27 cellular contexts compared by ENCODE assay signal in genomic region chr2:8393506-8393905, GRCh38.
"Had no signal": no experiment of that assay in that cellular context is flagged by ENCODE, and none has a peak within 500 bp of the region (broad histone marks: within the 10 kb centered on the region; RNA-seq: fewer than 3 reads in every experiment).

No MANE protein-coding gene starts in this region.

- H3K27me3 ChIP-seq: ovary, right lobe of liver, sigmoid colon, stomach, thyroid gland, tibial nerve, upper lobe of left lung, vagina had no signal

- H3K36me3 ChIP-seq: neural progenitor cell, ovary, right lobe of liver, sigmoid colon, stomach, thoracic aorta, thyroid gland, tibial nerve, upper lobe of left lung, vagina had no signal

- H3K4me1 ChIP-seq: psoas muscle, sigmoid colon, thyroid gland, upper lobe of left lung, vagina had no signal

- H3K9me3 Mint-ChIP-seq: natural killer cell; nephron; stimulated activated effector memory CD8-positive, alpha-beta T cell treated with anti-CD3 and anti-CD28 coated beads, Interleukin-12 subunit alpha, Interleukin-12 subunit beta, amount 100 ng/mL, for 72 hours had no signal

- H3K27ac Mint-ChIP-seq: natural killer cell; nephron; neural progenitor cell; progenitor cell of endocrine pancreas; stimulated activated effector memory CD8-positive, alpha-beta T cell treated with anti-CD3 and anti-CD28 coated beads, Interleukin-12 subunit alpha, Interleukin-12 subunit beta, amount 100 ng/mL, for 72 hours; stimulated activated naive B cell treated with anti-CD40 and anti-IgM and Interleukin-4, amounts not matched to agents 10 μg/mL and 1 μg/mL and 100 μg/mL, for 72 hours; stimulated activated naive CD8-positive, alpha-beta T cell treated with anti-CD3 and anti-CD28 coated beads, Interleukin-15, Interleukin-2, amounts not matched to agents 100 ng/mL and 50 ng/mL, for 24 hours had no signal

- ATAC-seq: natural killer cell; psoas muscle; right cardiac atrium; stimulated activated effector memory CD8-positive, alpha-beta T cell treated with anti-CD3 and anti-CD28 coated beads, Interleukin-12 subunit alpha, Interleukin-12 subunit beta, amount 100 ng/mL, for 72 hours; stimulated activated naive B cell treated with anti-CD40 and anti-IgM and Interleukin-4, amounts not matched to agents 10 μg/mL and 1 μg/mL and 100 μg/mL, for 72 hours had no signal

- DNase-seq: natural killer cell; ovary; posterior cingulate gyrus; psoas muscle; right cardiac atrium; right lobe of liver; sigmoid colon; small intestine; stimulated activated CD4-positive, alpha-beta T cell treated with anti-CD3 and anti-CD28 coated beads, Interleukin-15, amount 100 ng/mL, for 24 hours; stimulated activated CD4-positive, alpha-beta T cell treated with anti-CD3 and anti-CD28 coated beads, Interleukin-2, amount 100 ng/mL, for 24 hours; stimulated activated CD4-positive, alpha-beta T cell treated with anti-CD3 and anti-CD28 coated beads, Interleukin-2, amount 100 ng/mL, for 48 hours; stimulated activated CD4-positive, alpha-beta T cell treated with anti-CD3 and anti-CD28 coated beads, Interleukin-4, amount 100 ng/mL, for 24 hours; stimulated activated naive B cell treated with anti-CD40 and anti-IgM and Interleukin-4, amounts not matched to agents 10 μg/mL and 1 μg/mL and 100 μg/mL, for 72 hours; stimulated activated naive CD4-positive, alpha-beta T cell treated with Interleukin-2 at 50 U/mL for 16 hours; stomach; thyroid gland; trophoblast cell; upper lobe of left lung had no signal

- H3K36me3 Mint-ChIP-seq: natural killer cell; neural progenitor cell; stimulated activated naive B cell treated with anti-CD40 and anti-IgM and Interleukin-4, amounts not matched to agents 10 μg/mL and 1 μg/mL and 100 μg/mL, for 72 hours had no signal

- H3K9me3 ChIP-seq: ovary, psoas muscle, right lobe of liver, sigmoid colon, stomach, thoracic aorta, thyroid gland, tibial nerve, upper lobe of left lung, vagina had no signal

- H3K9ac ChIP-seq: neural progenitor cell, parathyroid adenoma had no signal

- H3K4me3 Mint-ChIP-seq: natural killer cell; nephron; neural progenitor cell; stimulated activated effector memory CD8-positive, alpha-beta T cell treated with anti-CD3 and anti-CD28 coated beads, Interleukin-12 subunit alpha, Interleukin-12 subunit beta, amount 100 ng/mL, for 72 hours; stimulated activated naive B cell treated with anti-CD40 and anti-IgM and Interleukin-4, amounts not matched to agents 10 μg/mL and 1 μg/mL and 100 μg/mL, for 72 hours; stimulated activated naive CD8-positive, alpha-beta T cell treated with anti-CD3 and anti-CD28 coated beads, Interleukin-15, Interleukin-2, amounts not matched to agents 100 ng/mL and 50 ng/mL, for 24 hours had no signal

- H2AFZ ChIP-seq: neural progenitor cell, parathyroid adenoma had no signal

- H3K27me3 Mint-ChIP-seq: stimulated activated naive CD8-positive, alpha-beta T cell treated with anti-CD3 and anti-CD28 coated beads, Interleukin-15, Interleukin-2, amounts not matched to agents 100 ng/mL and 50 ng/mL, for 24 hours had no signal

- H3K27ac ChIP-seq: neural progenitor cell, ovary, parathyroid adenoma, psoas muscle, right lobe of liver, sigmoid colon, stomach, thoracic aorta, thyroid gland, tibial nerve, upper lobe of left lung, vagina had no signal

- H3K4me3 ChIP-seq: neural progenitor cell, ovary, psoas muscle, right lobe of liver, sigmoid colon, stomach, thoracic aorta, thyroid gland, tibial nerve, upper lobe of left lung, vagina had no signal

- H3K4me2 ChIP-seq: neural progenitor cell had no signal
